Comparison of ENCODE assay signal across 28 cellular contexts in genomic region chr20:24493661-24494459, GRCh38. TPM values are rescaled to one million over a fixed set of nuclear protein-coding genes. Genes with fewer than 3 reads are reported as not detected.
"Had no signal": no experiment of that assay in that cellular context is flagged by ENCODE, and none has a peak within 500 bp of the region (broad histone marks: within the 10 kb centered on the region; RNA-seq: fewer than 3 reads in every experiment).

No MANE protein-coding gene starts in this region.

- H3K4me3 ChIP-seq: body of pancreas, colonic mucosa, gastrocnemius medialis, right lobe of liver, skin epidermis, stomach, thyroid gland, upper lobe of left lung, vagina had no signal

- DNase-seq: activated CD4-positive, alpha-beta T cell treated with anti-CD3 and anti-CD28 coated beads for 4 hours; activated CD4-positive, alpha-beta T cell treated with anti-CD3 and anti-CD28 coated beads, Interleukin-2, amount 50 U/mL, for 4 hours; activated naive CD4-positive, alpha-beta T cell; activated T-cell treated with anti-CD3 and anti-CD28 coated beads for 4 hours; activated T-cell treated with anti-CD3 and anti-CD28 coated beads, Interleukin-2, amount 50 U/mL, for 72 hours; anterior cingulate cortex; body of pancreas; cerebellar nuclear complex; effector CD8-positive, alpha-beta T cell; erythroblast; gastrocnemius medialis; glutamatergic neuron; left cardiac atrium; mammary epithelial cell; naive B cell; occipital lobe; right lobe of liver; stimulated activated CD4-positive, alpha-beta T cell treated with anti-CD3 and anti-CD28 coated beads, Interleukin-4, amount 100 ng/mL, for 24 hours; stomach; T-helper 1 cell; thyroid gland had no signal

- H3K36me3 ChIP-seq: colonic mucosa, gastrocnemius medialis, right lobe of liver, stomach, thyroid gland, upper lobe of left lung, vagina had no signal

- H3K9me3 ChIP-seq: body of pancreas, colonic mucosa, gastrocnemius medialis, right lobe of liver, stomach, thyroid gland, upper lobe of left lung, vagina had no signal

- ATAC-seq: activated naive CD4-positive, alpha-beta T cell treated with anti-CD3 and anti-CD28 coated beads, Interleukin-2, amount 50 U/mL, for 72 hours; activated T-cell treated with anti-CD3 and anti-CD28 coated beads, Interleukin-2, amount 50 U/mL, for 72 hours; body of pancreas; gastrocnemius medialis; left cardiac atrium; right lobe of liver; stimulated activated effector memory CD8-positive, alpha-beta T cell treated with anti-CD3 and anti-CD28 coated beads, Interleukin-12 subunit alpha, Interleukin-12 subunit beta, amount 100 ng/mL, for 72 hours had no signal

- H3K27me3 ChIP-seq: body of pancreas, colonic mucosa, gastrocnemius medialis, right lobe of liver, stomach, thyroid gland, upper lobe of left lung, vagina had no signal

- H3K4me1 ChIP-seq: body of pancreas, colonic mucosa, gastrocnemius medialis, right lobe of liver, upper lobe of left lung, vagina had no signal

- H3K27ac ChIP-seq: body of pancreas, colonic mucosa, gastrocnemius medialis, right lobe of liver, skin epidermis, stomach, thyroid gland, upper lobe of left lung, vagina had no signal

RNA-seq across cellular contexts. Expression of gene SYNDIG1, which starts 24.4 kb away (rescaled TPM):
- total RNA-seq: activated naive CD4-positive, alpha-beta T cell treated with anti-CD3 and anti-CD28 coated beads, Interleukin-2, amount 50 U/mL, for 72 hours; activated T-cell treated with anti-CD3 and anti-CD28 coated beads, Interleukin-2, amount 50 U/mL, for 72 hours; dermis microvascular lymphatic vessel endothelial cell; right lobe of liver had no signal
